ENCODE assay signal across 18 cellular contexts in genomic region chr6:129297592-129297991, GRCh38.
A peak's percentile ranks its signal among the peaks of the same experiment; 100 is the strongest.
DNase-seq lines count a peak whose midpoint lies in the region; TF ChIP-seq lines count a peak whose summit lies in the region.
"Had no signal": no experiment of that assay in that cellular context is flagged by ENCODE, and none has a peak within 500 bp of the region (broad histone marks: within the 10 kb centered on the region; RNA-seq: fewer than 3 reads in every experiment).

No MANE protein-coding gene starts in this region.

- H3K4me3 Mint-ChIP-seq in activated naive CD4-positive, alpha-beta T cell treated with anti-CD3 and anti-CD28 coated beads for 36 hours, result no peak overlapping the region
- H3K4me3 Mint-ChIP-seq: CD14-positive monocyte; CD4-positive, alpha-beta memory T cell; H9 had no signal

- intact Hi-C loops in left ventricle myocardium inferior (cut with micrococcal nuclease), result no loop called here
- intact Hi-C loops in PC-9 (cut with micrococcal nuclease; ENCODE audit: unreplicated experiment), result no loop called here
- intact Hi-C loops in thyroid gland (cut with DNase I), result no loop called here
- intact Hi-C loops in activated naive CD4-positive, alpha-beta T cell treated with anti-CD3 and anti-CD28 coated beads for 36 hours (cut with micrococcal nuclease), result no loop called here

- no peaks in the 10 kb centered on the region for H3K9me3 ChIP-seq in left ventricle myocardium inferior (replicated peaks)
- no peaks in the 10 kb centered on the region for H3K9me3 ChIP-seq in right atrium auricular region
- H3K9me3 ChIP-seq in PC-9 (ENCODE audit: insufficient read depth, low read depth), result no peaks in the 10 kb centered on the region
- H3K9me3 ChIP-seq in thyroid gland, result no peaks in the 10 kb centered on the region
- H3K9me3 ChIP-seq: BLaER1 had no signal

- peaks cover 53% of the 10 kb centered on the region for H3K36me3 ChIP-seq in left ventricle myocardium inferior
- peaks cover 56% of the 10 kb centered on the region for H3K36me3 ChIP-seq in right atrium auricular region
- H3K36me3 ChIP-seq in PC-9 (ENCODE audit: low read depth), result no peaks in the 10 kb centered on the region
- no peaks in the 10 kb centered on the region for H3K36me3 ChIP-seq in thyroid gland
- H3K36me3 ChIP-seq: BLaER1 had no signal

- no peaks in the 10 kb centered on the region for H3K36me3 Mint-ChIP-seq in activated naive CD4-positive, alpha-beta T cell treated with anti-CD3 and anti-CD28 coated beads for 36 hours (ENCODE audit: low read depth)
- H3K36me3 Mint-ChIP-seq: CD14-positive monocyte had no signal

- H3K4me3 ChIP-seq in left ventricle myocardium inferior (no peak overlapping the region), right atrium auricular region (no peak overlapping the region), PC-9 (no peak overlapping the region), thyroid gland (replicated peaks in 1 of 3) (no peak overlapping the region)
- H3K4me3 ChIP-seq: BLaER1, GM12878 had no signal

- no peaks in the 10 kb centered on the region for H3K27me3 ChIP-seq in left ventricle myocardium inferior (ENCODE audit: low read depth)
- H3K27me3 ChIP-seq in right atrium auricular region, result no peaks in the 10 kb centered on the region
- no peaks in the 10 kb centered on the region for H3K27me3 ChIP-seq in PC-9 (ENCODE audit: insufficient read depth, low read depth)
- no peaks in the 10 kb centered on the region for H3K27me3 ChIP-seq in thyroid gland
- H3K27me3 ChIP-seq: BLaER1 had no signal

- H3K4me1 Mint-ChIP-seq in activated naive CD4-positive, alpha-beta T cell treated with anti-CD3 and anti-CD28 coated beads for 36 hours (ENCODE audit: low read depth), result no peaks in the 10 kb centered on the region
- H3K4me1 Mint-ChIP-seq: CD14-positive monocyte had no signal

- H3K79me2 ChIP-seq in PC-9 (ENCODE audit: low read depth), result no peaks in the 10 kb centered on the region

- H4K20me1 ChIP-seq in PC-9 (ENCODE audit: insufficient read depth), result no peaks in the 10 kb centered on the region
- H4K20me1 ChIP-seq: BLaER1 had no signal

- H3K27me3 Mint-ChIP-seq in activated naive CD4-positive, alpha-beta T cell treated with anti-CD3 and anti-CD28 coated beads for 36 hours (ENCODE audit: low read depth), result peaks cover 2% of the 10 kb centered on the region

- TF ChIP-seq CTCF in left ventricle myocardium inferior (IDR thresholded peaks at IDR 0.05; ENCODE audit: borderline replicate concordance) (no peak), right atrium auricular region (IDR thresholded peaks at IDR 0.05) (no peak), PC-9 (conservative IDR thresholded peaks at IDR 0.05) (no peak), thyroid gland (IDR thresholded peaks at IDR 0.05) (no peak)

- no peaks in the 10 kb centered on the region for H3K9me3 Mint-ChIP-seq in activated naive CD4-positive, alpha-beta T cell treated with anti-CD3 and anti-CD28 coated beads for 36 hours
- H3K9me3 Mint-ChIP-seq: CD14-positive monocyte; CD4-positive, alpha-beta memory T cell; H9 had no signal

- H3K9me2 ChIP-seq in PC-9 (ENCODE audit: insufficient read depth), result 0 out of 2 replicates have a peak, but pooled peaks cover under 1% of the 10 kb centered on the region

- no peak overlapping the region for H3K27ac Mint-ChIP-seq in activated naive CD4-positive, alpha-beta T cell treated with anti-CD3 and anti-CD28 coated beads for 36 hours
- H3K27ac Mint-ChIP-seq: CD14-positive monocyte; CD4-positive, alpha-beta memory T cell had no signal

- H3K4me1 ChIP-seq in left ventricle myocardium inferior (peaks cover 5% of the 10 kb centered on the region), right atrium auricular region (no peaks in the 10 kb centered on the region), PC-9 (replicated peaks; ENCODE audit: insufficient read depth) (no peaks in the 10 kb centered on the region), thyroid gland (peaks cover 7 to 10% of the 10 kb centered on the region in 2 donors)
- H3K4me1 ChIP-seq: BLaER1 had no signal

- no peak overlapping the region for H3K4me2 ChIP-seq in PC-9
- H3K4me2 ChIP-seq: BLaER1 had no signal

- WGBS in thyroid gland, 2 donors, result 52 to 68% methylated on average over 5 of the region's 5 CpGs

- POLR2A ChIA-PET in PC-9 (lab: Charles Lee; ENCODE audit: unreplicated experiment), result no interaction called here

- peak overlapping the region; percentile 53; the same call in 1 of the 2 replicates for H2AFZ ChIP-seq in PC-9

- DNase-seq in left ventricle myocardium inferior (no peak), right atrium auricular region (ENCODE audit: low spot score) (no peak), PC-9 (no peak), myocyte (ENCODE audit: low read depth) (peak; percentile 4), thyroid gland (peak; percentile 43 to 72), superior temporal gyrus (ENCODE audit: extremely low spot score) (no peak), NCI-H1105 (lab: John Stamatoyannopoulos, UW) (no peak)
- DNase-seq in activated naive CD4-positive, alpha-beta T cell treated with anti-CD3 and anti-CD28 coated beads for 36 hours, result no peak
- DNase-seq: 8988T; CD4-positive, alpha-beta memory T cell; DMS 273 treated with DMSO at 0.1 percent for 48 hours; DMS53; DND-41; EL; H9 had no signal

- no peaks in the 10 kb centered on the region for H3F3A ChIP-seq in PC-9 (ENCODE audit: insufficient read depth, low read depth)

- peak overlapping the region; percentile 11 for H3K27ac ChIP-seq in left ventricle myocardium inferior (replicated peaks)
- no peak overlapping the region for H3K27ac ChIP-seq in right atrium auricular region
- H3K27ac ChIP-seq in PC-9, result no peak overlapping the region
- H3K27ac ChIP-seq in thyroid gland, result peak overlapping the region; percentile 16 to 31 (median 20)
- H3K27ac ChIP-seq: BLaER1 had no signal

- CTCF ChIA-PET in PC-9 (lab: Charles Lee), result interaction anchor here (0.7 kb wide), 1 partner anchor 85 kb away, joined by 3 read pairs; no protein-coding TSS in a partner anchor
- CTCF ChIA-PET in activated naive CD4-positive, alpha-beta T cell treated with anti-CD3 and anti-CD28 coated beads for 36 hours (lab: Charles Lee), result no interaction called here

- no TSS peak for BruUV-seq in PC-9 (replicated peaks; lab: Mats Ljungman, UMichigan)

- TF ChIP-seq POLR2A in thyroid gland (IDR thresholded peaks at IDR 0.05), result no peak

Comparison
In these comparisons a context has a peak if more than half of its experiments do, and no peak if none do; other contexts are left out.
1. H3K27ac ChIP-seq: peak in left ventricle myocardium inferior (single experiment) and thyroid gland (3 of 3); none in right atrium auricular region (0 of 2) and PC-9 (single experiment).
2. DNase-seq: peak in myocyte (single experiment) and thyroid gland (2 of 2); none in left ventricle myocardium inferior (single experiment), right atrium auricular region (single experiment), PC-9 (0 of 2), superior temporal gyrus (single experiment), NCI-H1105 (single experiment) and activated naive CD4-positive, alpha-beta T cell treated with anti-CD3 and anti-CD28 coated beads for 36 hours (single experiment).